ENCODE assay signal across 12 cellular contexts in genomic region chr18:8799593-8799992, GRCh38.
DNase-seq lines count a peak whose midpoint lies in the region; ATAC-seq and TF ChIP-seq lines count a peak whose summit lies in the region.
"Had no signal": no experiment of that assay in that cellular context is flagged by ENCODE, and none has a peak within 500 bp of the region (broad histone marks: within the 10 kb centered on the region; RNA-seq: fewer than 3 reads in every experiment).

No MANE protein-coding gene starts in this region.

- peaks cover 7% of the 10 kb centered on the region for H3K27me3 Mint-ChIP-seq in HFFc6 (ENCODE audit: insufficient read depth)
- no peaks in the 10 kb centered on the region for H3K27me3 Mint-ChIP-seq in nephron progenitor cell (ENCODE audit: low read depth, poor library complexity)
- H3K27me3 Mint-ChIP-seq: IgD-negative memory B cell had no signal

- no peak for ATAC-seq in body of pancreas
- ATAC-seq in thoracic aorta (ENCODE audit: insufficient number of reproducible peaks, low FRiP score, low read depth), result no peak
- ATAC-seq in GM21576 (IDR thresholded peaks at IDR 0.05; ENCODE audit: unreplicated experiment), result no peak

- H3K9me3 ChIP-seq in body of pancreas (no peaks in the 10 kb centered on the region), muscle layer of duodenum (ENCODE audit: control insufficient read depth in 1 of 2, low read length in 2 of 2) (no peaks in the 10 kb centered on the region), thoracic aorta (no peaks in the 10 kb centered on the region)

- H3K4me1 ChIP-seq in body of pancreas (peaks cover 61% of the 10 kb centered on the region), muscle layer of duodenum (ENCODE audit: control insufficient read depth in 1 of 2, insufficient read depth in 2 of 2, low read length in 2 of 2) (peaks cover 0 to 4% of the 10 kb centered on the region in 2 donors), thoracic aorta (ENCODE audit: control insufficient read depth in 1 of 2, low read depth in 2 of 2) (peaks cover 5 to 18% of the 10 kb centered on the region in 2 donors)

- no peak for DNase-seq in HFFc6
- no peak for DNase-seq in body of pancreas
- DNase-seq in thoracic aorta (ENCODE audit: low spot score), result no peak
- DNase-seq in nephron progenitor cell, result no peak
- DNase-seq in stimulated activated naive CD4-positive, alpha-beta T cell treated with Interleukin-2 at 50 U/mL for 16 hours (lab: John Stamatoyannopoulos, UW), result no peak
- DNase-seq: activated gamma-delta T cell treated with Interleukin-2 at 50 U/mL for 16 hours; NCI-H1048; stimulated activated CD4-positive, alpha-beta T cell treated with anti-CD3 and anti-CD28 coated beads, Interleukin-15, amount 100 ng/mL, for 24 hours had no signal

- H3K4me3 Mint-ChIP-seq in HFFc6 (peak overlapping the region; percentile 82), nephron progenitor cell (no peak overlapping the region)
- H3K4me3 Mint-ChIP-seq: IgD-negative memory B cell had no signal

- H3K27ac ChIP-seq in body of pancreas (peak overlapping the region; percentile 52 to 78 (median 72)), muscle layer of duodenum (ENCODE audit: low read length) (peak overlapping the region; percentile 52), thoracic aorta (peak overlapping the region; percentile 48 to 81)
- H3K27ac ChIP-seq: WERI-Rb-1 had no signal

- H3K4me1 Mint-ChIP-seq in HFFc6 (ENCODE audit: low read depth), result peaks cover 88% of the 10 kb centered on the region
- H3K4me1 Mint-ChIP-seq in nephron progenitor cell, result peaks cover 38% of the 10 kb centered on the region
- H3K4me1 Mint-ChIP-seq: IgD-negative memory B cell had no signal

- 76 to 77% methylated on average over 13 of the region's 13 CpGs for WGBS in body of pancreas, 2 donors

- H3K27ac Mint-ChIP-seq in HFFc6 (peak overlapping the region; percentile 99), nephron progenitor cell (no peak overlapping the region)
- H3K27ac Mint-ChIP-seq: IgD-negative memory B cell had no signal

- H3K36me3 ChIP-seq in body of pancreas (replicated peaks in 1 of 2; ENCODE audit: insufficient read depth in 1 of 2, low read depth in 2 of 2) (no peaks in the 10 kb centered on the region), muscle layer of duodenum (ENCODE audit: control insufficient read depth in 1 of 2, insufficient read depth in 2 of 2, low read length in 2 of 2) (peaks cover 0 to 7% of the 10 kb centered on the region in 2 donors), thoracic aorta (no peaks in the 10 kb centered on the region)
- H3K36me3 ChIP-seq: WERI-Rb-1 had no signal

- TF ChIP-seq POLR2A in body of pancreas (IDR thresholded peaks at IDR 0.05), result no peak

- intact Hi-C loops in body of pancreas (cut with DNase I), result no loop called here

- no peak overlapping the region for H3K4me3 ChIP-seq in body of pancreas
- H3K4me3 ChIP-seq in muscle layer of duodenum (ENCODE audit: low read depth in 1 of 2, low read length in 2 of 2), result peak overlapping the region in 1 of 2 donors; percentile 8
- peak overlapping the region; percentile 68 for H3K4me3 ChIP-seq in thoracic aorta

- H3K27me3 ChIP-seq in body of pancreas (no peaks in the 10 kb centered on the region), muscle layer of duodenum (ENCODE audit: low read depth, low read length) (no peaks in the 10 kb centered on the region), thoracic aorta (replicated peaks; ENCODE audit: insufficient read depth) (no peaks in the 10 kb centered on the region)

- H3K36me3 Mint-ChIP-seq in HFFc6 (ENCODE audit: low read depth) (peaks cover 46% of the 10 kb centered on the region), nephron progenitor cell (ENCODE audit: low read depth) (peaks cover 5% of the 10 kb centered on the region)

- no peaks in the 10 kb centered on the region for H3K9me3 Mint-ChIP-seq in HFFc6
- no peaks in the 10 kb centered on the region for H3K9me3 Mint-ChIP-seq in nephron progenitor cell

- TF ChIP-seq CTCF in HFFc6 (IDR thresholded peaks at IDR 0.05), result no peak
- TF ChIP-seq CTCF in body of pancreas (IDR thresholded peaks at IDR 0.05), result no peak
- no peak for TF ChIP-seq CTCF in thoracic aorta (IDR thresholded peaks at IDR 0.05)
- TF ChIP-seq CTCF in nephron progenitor cell (IDR thresholded peaks at IDR 0.05), result no peak
